29 cellular contexts compared by ENCODE assay signal in genomic region chr10:100128951-100129350, GRCh38. TPM values are rescaled to one million over a fixed set of nuclear protein-coding genes. Genes with fewer than 3 reads are reported as not detected.
"Had no signal": no experiment of that assay in that cellular context is flagged by ENCODE, and none has a peak within 500 bp of the region (broad histone marks: within the 10 kb centered on the region; RNA-seq: fewer than 3 reads in every experiment).

No MANE protein-coding gene starts in this region.

- H3K4me1 ChIP-seq: colonic mucosa, lower lobe of right lung, parathyroid adenoma, prostate gland, sigmoid colon, testis, tibial nerve, upper lobe of right lung, vagina had no signal

- H3K36me3 Mint-ChIP-seq: memory B cell; mesothelial cell of epicardium; natural killer cell treated with Interleukin-12 subunit alpha and Interleukin-12 subunit beta and Interleukin-15 and Interleukin-18, amount 100 ng/mL, for 72 hours; stimulated activated naive B cell treated with anti-CD40 and anti-IgM and Interleukin-4, amounts not matched to agents 10 μg/mL and 1 μg/mL and 100 μg/mL, for 72 hours had no signal

- H3K79me2 ChIP-seq: parathyroid adenoma had no signal

- H3K27ac ChIP-seq: colonic mucosa, lower lobe of right lung, parathyroid adenoma, prostate gland, sigmoid colon, skin epidermis, testis, tibial nerve, upper lobe of right lung, vagina had no signal

- H3K4me3 Mint-ChIP-seq: memory B cell; mesothelial cell of epicardium; natural killer cell treated with Interleukin-12 subunit alpha and Interleukin-12 subunit beta and Interleukin-15 and Interleukin-18, amount 100 ng/mL, for 72 hours; stimulated activated naive B cell treated with anti-CD40 and anti-IgM and Interleukin-4, amounts not matched to agents 10 μg/mL and 1 μg/mL and 100 μg/mL, for 72 hours; stimulated activated naive CD8-positive, alpha-beta T cell treated with anti-CD3 and anti-CD28 coated beads, Interleukin-15, amount 100 ng/mL, for 72 hours had no signal

- H3K4me1 Mint-ChIP-seq: memory B cell; mesothelial cell of epicardium; stimulated activated naive B cell treated with anti-CD40 and anti-IgM and Interleukin-4, amounts not matched to agents 10 μg/mL and 1 μg/mL and 100 μg/mL, for 72 hours; stimulated activated naive CD8-positive, alpha-beta T cell treated with anti-CD3 and anti-CD28 coated beads, Interleukin-15, amount 100 ng/mL, for 72 hours had no signal

- H3K36me3 ChIP-seq: colonic mucosa, lower lobe of right lung, prostate gland, sigmoid colon, tibial nerve, upper lobe of right lung, vagina had no signal

- DNase-seq: colonic mucosa; foreskin melanocyte; head of caudate nucleus; hypothalamus; kidney glomerular epithelial cell; lower lobe of right lung; sigmoid colon; stimulated activated CD4-positive, alpha-beta T cell treated with anti-CD3 and anti-CD28 coated beads, Interleukin-2, amount 100 ng/mL, for 24 hours; stimulated activated CD4-positive, alpha-beta T cell treated with anti-CD3 and anti-CD28 coated beads, Interleukin-4, amount 100 ng/mL, for 4 hours; stimulated activated naive B cell treated with anti-CD40 and anti-IgM and Interleukin-4, amounts not matched to agents 10 μg/mL and 1 μg/mL and 100 μg/mL, for 72 hours; stimulated activated naive CD8-positive, alpha-beta T cell treated with anti-CD3 and anti-CD28 coated beads, Interleukin-15, amount 100 ng/mL, for 72 hours; testis; upper lobe of right lung had no signal

- H3K9me3 Mint-ChIP-seq: mesothelial cell of epicardium; natural killer cell treated with Interleukin-12 subunit alpha and Interleukin-12 subunit beta and Interleukin-15 and Interleukin-18, amount 100 ng/mL, for 72 hours had no signal

- H3K9ac ChIP-seq: parathyroid adenoma had no signal

- H3K9me3 ChIP-seq: colonic mucosa, lower lobe of right lung, prostate gland, sigmoid colon, testis, tibial nerve, upper lobe of right lung, vagina had no signal

- H3K27me3 ChIP-seq: colonic mucosa, testis, upper lobe of right lung, vagina had no signal

- ATAC-seq: left lobe of liver; lower lobe of right lung; natural killer cell treated with Interleukin-12 subunit alpha and Interleukin-12 subunit beta and Interleukin-15 and Interleukin-18, amount 100 ng/mL, for 72 hours; stimulated activated naive B cell treated with anti-CD40 and anti-IgM and Interleukin-4, amounts not matched to agents 10 μg/mL and 1 μg/mL and 100 μg/mL, for 72 hours; stimulated activated naive CD8-positive, alpha-beta T cell treated with anti-CD3 and anti-CD28 coated beads, Interleukin-15, amount 100 ng/mL, for 72 hours; upper lobe of right lung had no signal

- H3K27ac Mint-ChIP-seq: memory B cell; mesothelial cell of epicardium; natural killer cell treated with Interleukin-12 subunit alpha and Interleukin-12 subunit beta and Interleukin-15 and Interleukin-18, amount 100 ng/mL, for 72 hours; stimulated activated naive B cell treated with anti-CD40 and anti-IgM and Interleukin-4, amounts not matched to agents 10 μg/mL and 1 μg/mL and 100 μg/mL, for 72 hours had no signal

- H3K4me3 ChIP-seq: colonic mucosa, lower lobe of right lung, prostate gland, sigmoid colon, skin epidermis, testis, tibial nerve, upper lobe of right lung, vagina had no signal

RNA-seq across cellular contexts. Expression of gene CPN1, which starts 47.3 kb away (rescaled TPM):
- total RNA-seq: colonic mucosa; dermis blood vessel endothelial cell; lower lobe of right lung; mesothelial cell of epicardium; mucosa of gallbladder; myocyte; natural killer cell treated with Interleukin-12 subunit alpha and Interleukin-12 subunit beta and Interleukin-15 and Interleukin-18, amount 100 ng/mL, for 72 hours; omental fat pad; renal cortical epithelial cell; sigmoid colon; subcutaneous adipose tissue; tibial nerve; upper lobe of right lung; vagina had no signal
- polyA plus RNA-seq: esophagus had no signal
